Comparison of ENCODE assay signal across 8 cellular contexts in the genomic region with DNA sequence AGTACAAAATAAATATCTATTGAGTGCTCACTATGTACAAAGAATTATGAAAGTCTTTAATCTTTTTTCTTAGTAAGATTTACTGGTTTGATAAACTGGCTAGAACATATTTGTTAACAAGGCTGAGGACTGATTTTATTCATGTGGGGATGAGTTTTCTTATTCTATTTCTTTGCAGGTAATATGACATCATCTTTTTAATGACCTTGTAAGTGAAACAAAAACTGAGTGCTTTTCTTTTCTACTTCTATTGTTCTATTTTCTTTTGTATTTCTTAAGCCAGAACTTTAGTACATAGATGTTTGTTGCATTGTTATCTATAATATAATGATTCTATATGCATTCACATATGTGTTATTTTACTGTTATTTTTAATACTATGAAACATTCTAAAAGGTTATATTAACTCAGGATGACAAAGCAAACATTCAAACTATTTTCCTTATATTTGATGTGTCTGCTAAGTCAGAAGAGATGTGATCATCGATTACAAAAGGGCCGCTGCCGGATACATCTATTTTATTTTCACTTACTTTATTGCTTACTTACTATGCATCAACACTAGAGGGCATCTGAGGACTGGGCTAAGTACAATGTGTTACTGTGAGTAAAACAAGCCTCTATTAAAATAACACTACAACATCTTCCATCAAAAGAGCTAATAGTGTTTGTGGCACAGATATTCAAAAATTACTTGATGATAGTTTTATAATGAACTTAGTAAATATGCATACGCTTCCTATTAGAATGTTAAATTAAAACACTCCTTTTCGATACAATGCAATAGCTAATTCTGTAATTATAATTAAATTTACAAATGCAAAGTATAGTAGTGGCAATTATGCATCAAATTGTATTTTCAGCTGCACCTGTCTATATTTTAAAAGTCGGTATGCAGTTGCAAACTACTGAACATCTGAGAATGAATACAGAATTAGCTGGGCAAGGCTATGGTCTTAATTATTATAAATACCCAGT.
DNase-seq lines count a peak whose midpoint lies in the region; ATAC-seq and TF ChIP-seq lines count a peak whose summit lies in the region.

No MANE protein-coding gene starts in this region.

- no peaks in the 10 kb centered on the region for H3K36me3 ChIP-seq in thoracic aorta

- H3K27ac ChIP-seq in thoracic aorta, result no peak overlapping the region

- H3K4me3 ChIP-seq in astrocyte of the spinal cord (ENCODE audit: low read depth, low read length) (no peak overlapping the region), thoracic aorta (no peak overlapping the region)

- ATAC-seq in HG03159 (IDR thresholded peaks at IDR 0.05; ENCODE audit: unreplicated experiment) (peak; percentile 88), thoracic aorta (ENCODE audit: insufficient number of reproducible peaks, low FRiP score, low read depth) (no peak), HG03571 (IDR thresholded peaks at IDR 0.05; ENCODE audit: unreplicated experiment) (no peak)

- in situ Hi-C loops in Caki2 (cut with HindIII; ENCODE audit: low pct_unique_long_range_greater_than_20kb, low sequenced_read_pairs) (no loop called here), astrocyte of the spinal cord (cut with HindIII; ENCODE audit: low sequenced_read_pairs) (no loop called here)

- H3K9me3 ChIP-seq in thoracic aorta, result no peaks in the 10 kb centered on the region

- DNase-seq in Caki2 (ENCODE audit: low read depth), result peak; percentile 15
- peak; percentile 3 for DNase-seq in GM19238 (ENCODE audit: insufficient read length, low spot score)
- peak; percentile 40 to 79 for DNase-seq in NCI-H526 (lab: John Stamatoyannopoulos, UW)
- DNase-seq in astrocyte of the spinal cord (ENCODE audit: low read depth, low spot score), result peak; percentile 68
- peak; percentile 81 for DNase-seq in inferior parietal cortex (ENCODE audit: extremely low spot score)
- no peak for DNase-seq in thoracic aorta (ENCODE audit: low spot score)

- H3K4me1 ChIP-seq in thoracic aorta (ENCODE audit: control insufficient read depth in 1 of 2, low read depth in 2 of 2), result no peaks in the 10 kb centered on the region

- no peaks in the 10 kb centered on the region for H3K27me3 ChIP-seq in thoracic aorta (replicated peaks; ENCODE audit: insufficient read depth)

- peak; percentile 72 for TF ChIP-seq CTCF in astrocyte of the spinal cord (IDR thresholded peaks at IDR 0.05; ENCODE audit: low read depth, low read length)
- peak; percentile 62 for TF ChIP-seq CTCF in thoracic aorta (IDR thresholded peaks at IDR 0.05)
